22 cellular contexts compared by ENCODE assay signal in genomic region chr2:29485631-29486030, GRCh38.
"Had no signal": no experiment of that assay in that cellular context is flagged by ENCODE, and none has a peak within 500 bp of the region (broad histone marks: within the 10 kb centered on the region; RNA-seq: fewer than 3 reads in every experiment).

No MANE protein-coding gene starts in this region.

- DNase-seq: activated CD4-positive, alpha-beta T cell treated with anti-CD3 and anti-CD28 coated beads for 36 hours; activated CD4-positive, alpha-beta T cell treated with anti-CD3 and anti-CD28 coated beads, Interleukin-2, amount 50 U/mL, for 48 hours; activated naive CD4-positive, alpha-beta T cell treated with Interleukin-2 at 50 U/mL for 16 hours; activated naive CD8-positive, alpha-beta T cell treated with anti-CD3 and anti-CD28 coated beads, Interleukin-2, amount 10 ng/mL, durations not matched to agents 7 days and 5 days; body of pancreas; caudate nucleus; dorsolateral prefrontal cortex; endodermal cell; hypothalamus; sigmoid colon; spleen; stimulated activated CD4-positive, alpha-beta T cell treated with anti-CD3 and anti-CD28 coated beads, Interleukin-4, amount 100 ng/mL, for 4 hours; testis; upper lobe of left lung had no signal

- H3K27me3 ChIP-seq: body of pancreas, sigmoid colon, spleen, testis, upper lobe of left lung had no signal

- H3K9me3 ChIP-seq: body of pancreas, spleen, testis, upper lobe of left lung had no signal

- H3K27ac ChIP-seq: body of pancreas, dorsolateral prefrontal cortex, epithelial cell of prostate, sigmoid colon, spleen, testis, upper lobe of left lung had no signal

- H3K4me1 ChIP-seq: sigmoid colon, spleen, testis, upper lobe of left lung had no signal

- H3K4me3 ChIP-seq: body of pancreas, dorsolateral prefrontal cortex, sigmoid colon, spleen, testis, upper lobe of left lung had no signal

- FAIRE-seq: colon, frontal cortex, TTC549 had no signal

- ATAC-seq: activated CD4-positive, alpha-beta T cell treated with anti-CD3 and anti-CD28 coated beads for 36 hours; activated T-helper 17 cell treated with anti-CD3 and anti-CD28 coated beads, Interleukin-2, amount 50 U/mL, for 72 hours; body of pancreas; natural killer cell treated with Interleukin-12 subunit alpha and Interleukin-12 subunit beta and Interleukin-15 and Interleukin-18, amount 100 ng/mL, for 72 hours; stimulated activated memory B cell treated with anti-CD40 and anti-IgM and Interleukin-4, amounts not matched to agents 10 μg/mL and 1 μg/mL and 100 μg/mL, for 72 hours; WTC11 had no signal

- H3K36me3 ChIP-seq: sigmoid colon, spleen, upper lobe of left lung had no signal
